In genomic region chr5:169700611-169701010, GRCh38 we compare ENCODE assay signal across 30 cellular contexts.
"Had no signal": no experiment of that assay in that cellular context is flagged by ENCODE, and none has a peak within 500 bp of the region (broad histone marks: within the 10 kb centered on the region; RNA-seq: fewer than 3 reads in every experiment).

No MANE protein-coding gene starts in this region.

- H3K27me3 ChIP-seq: neutrophil, ovary, right lobe of liver, sigmoid colon, thyroid gland, tibial nerve, upper lobe of left lung, uterus had no signal

- H3K4me3 ChIP-seq: ovary, psoas muscle, right lobe of liver, sigmoid colon, stomach, thoracic aorta, thyroid gland, tibial nerve, upper lobe of left lung, uterus had no signal

- H2AFZ ChIP-seq: parathyroid adenoma had no signal

- FAIRE-seq: small intestine had no signal

- H3K9me3 Mint-ChIP-seq: naive thymus-derived CD8-positive, alpha-beta T cell; natural killer cell treated with Interleukin-12 subunit alpha and Interleukin-12 subunit beta and Interleukin-15 and Interleukin-18, amount 100 ng/mL, for 72 hours; nephron progenitor cell; neural crest cell; stimulated activated effector memory CD8-positive, alpha-beta T cell treated with anti-CD3 and anti-CD28 coated beads, Interleukin-12 subunit alpha, Interleukin-12 subunit beta, amount 100 ng/mL, for 72 hours; stimulated activated naive B cell treated with anti-CD40 and anti-IgM and Interleukin-4, amounts not matched to agents 10 μg/mL and 1 μg/mL and 100 μg/mL, for 72 hours; stimulated activated naive CD8-positive, alpha-beta T cell treated with anti-CD3 and anti-CD28 coated beads, Interleukin-15, Interleukin-2, amounts not matched to agents 100 ng/mL and 50 ng/mL, for 24 hours had no signal

- H3K9me3 ChIP-seq: neutrophil, ovary, psoas muscle, right lobe of liver, sigmoid colon, stomach, thoracic aorta, thyroid gland, upper lobe of left lung, uterus had no signal

- H3K4me3 Mint-ChIP-seq: naive thymus-derived CD8-positive, alpha-beta T cell; natural killer cell treated with Interleukin-12 subunit alpha and Interleukin-12 subunit beta and Interleukin-15 and Interleukin-18, amount 100 ng/mL, for 72 hours; nephron progenitor cell; neural crest cell; stimulated activated effector memory CD8-positive, alpha-beta T cell treated with anti-CD3 and anti-CD28 coated beads, Interleukin-12 subunit alpha, Interleukin-12 subunit beta, amount 100 ng/mL, for 72 hours; stimulated activated naive CD8-positive, alpha-beta T cell treated with anti-CD3 and anti-CD28 coated beads, Interleukin-15, Interleukin-2, amounts not matched to agents 100 ng/mL and 50 ng/mL, for 24 hours had no signal

- H3K36me3 ChIP-seq: ovary, right lobe of liver, sigmoid colon, thoracic aorta, thyroid gland, tibial nerve, uterus had no signal

- H3K9ac ChIP-seq: parathyroid adenoma had no signal

- DNase-seq: naive thymus-derived CD8-positive, alpha-beta T cell; nephron progenitor cell; nucleus accumbens; ovary; posterior cingulate gyrus; psoas muscle; right cardiac atrium; right lobe of liver; sigmoid colon; small intestine; stimulated activated CD4-positive, alpha-beta T cell treated with anti-CD3 and anti-CD28 coated beads, Interleukin-15, amount 100 ng/mL, for 24 hours; stimulated activated CD4-positive, alpha-beta T cell treated with anti-CD3 and anti-CD28 coated beads, Interleukin-2, amount 100 ng/mL, for 24 hours; stimulated activated CD4-positive, alpha-beta T cell treated with anti-CD3 and anti-CD28 coated beads, Interleukin-2, amount 100 ng/mL, for 48 hours; stimulated activated CD4-positive, alpha-beta T cell treated with anti-CD3 and anti-CD28 coated beads, Interleukin-4, amount 100 ng/mL, for 24 hours; stimulated activated naive B cell treated with anti-CD40 and anti-IgM and Interleukin-4, amounts not matched to agents 10 μg/mL and 1 μg/mL and 100 μg/mL, for 72 hours; stimulated activated naive CD4-positive, alpha-beta T cell treated with Interleukin-2 at 50 U/mL for 16 hours; stomach; thyroid gland; trophoblast cell; upper lobe of left lung; uterus had no signal

- ATAC-seq: naive thymus-derived CD8-positive, alpha-beta T cell; natural killer cell treated with Interleukin-12 subunit alpha and Interleukin-12 subunit beta and Interleukin-15 and Interleukin-18, amount 100 ng/mL, for 72 hours; psoas muscle; right cardiac atrium; right lobe of liver; stimulated activated effector memory CD8-positive, alpha-beta T cell treated with anti-CD3 and anti-CD28 coated beads, Interleukin-12 subunit alpha, Interleukin-12 subunit beta, amount 100 ng/mL, for 72 hours; stimulated activated naive B cell treated with anti-CD40 and anti-IgM and Interleukin-4, amounts not matched to agents 10 μg/mL and 1 μg/mL and 100 μg/mL, for 72 hours had no signal

- H3K27ac Mint-ChIP-seq: nephron progenitor cell; progenitor cell of endocrine pancreas; stimulated activated effector memory CD8-positive, alpha-beta T cell treated with anti-CD3 and anti-CD28 coated beads, Interleukin-12 subunit alpha, Interleukin-12 subunit beta, amount 100 ng/mL, for 72 hours had no signal

- H3K79me2 ChIP-seq: parathyroid adenoma had no signal

- H3K4me1 Mint-ChIP-seq: naive thymus-derived CD8-positive, alpha-beta T cell had no signal

- H3K27me3 Mint-ChIP-seq: naive thymus-derived CD8-positive, alpha-beta T cell; natural killer cell treated with Interleukin-12 subunit alpha and Interleukin-12 subunit beta and Interleukin-15 and Interleukin-18, amount 100 ng/mL, for 72 hours; stimulated activated naive B cell treated with anti-CD40 and anti-IgM and Interleukin-4, amounts not matched to agents 10 μg/mL and 1 μg/mL and 100 μg/mL, for 72 hours; stimulated activated naive CD8-positive, alpha-beta T cell treated with anti-CD3 and anti-CD28 coated beads, Interleukin-15, Interleukin-2, amounts not matched to agents 100 ng/mL and 50 ng/mL, for 24 hours had no signal

- H3K4me1 ChIP-seq: parathyroid adenoma, psoas muscle, right lobe of liver, sigmoid colon, stomach, tibial nerve, upper lobe of left lung, uterus had no signal

- H3K27ac ChIP-seq: neutrophil, ovary, parathyroid adenoma, psoas muscle, right lobe of liver, sigmoid colon, stomach, thoracic aorta, thyroid gland, tibial nerve, upper lobe of left lung, uterus had no signal
